Comparison of ENCODE assay signal across 18 cellular contexts in genomic region chr10:17432738-17433137, GRCh38. TPM values are rescaled to one million over a fixed set of nuclear protein-coding genes. Genes with fewer than 3 reads are reported as not detected.
"Had no signal": no experiment of that assay in that cellular context is flagged by ENCODE, and none has a peak within 500 bp of the region (broad histone marks: within the 10 kb centered on the region; RNA-seq: fewer than 3 reads in every experiment).

No MANE protein-coding gene starts in this region.

- H3K27ac ChIP-seq: brain microvascular endothelial cell had no signal

- H3K36me3 ChIP-seq: brain microvascular endothelial cell had no signal

- H3K4me3 Mint-ChIP-seq: activated naive CD8-positive, alpha-beta T cell treated with anti-CD3 and anti-CD28 coated beads for 36 hours; dendritic cell treated with granulocyte-macrophage colony-stimulating factor and Interleukin-4, amounts not matched to agents 40 ng/mL and 50 ng/mL, for 4 days; effector memory CD8-positive, alpha-beta T cell; stimulated activated effector memory CD8-positive, alpha-beta T cell treated with anti-CD3 and anti-CD28 coated beads, Interleukin-12 subunit alpha, Interleukin-12 subunit beta, amount 100 ng/mL, for 72 hours had no signal

- H3K27me3 Mint-ChIP-seq: natural killer cell treated with Interleukin-12 subunit alpha and Interleukin-12 subunit beta and Interleukin-15 and Interleukin-18, amount 100 ng/mL, for 72 hours had no signal

- H3K27me3 ChIP-seq: brain microvascular endothelial cell had no signal

- H3K36me3 Mint-ChIP-seq: natural killer cell treated with Interleukin-12 subunit alpha and Interleukin-12 subunit beta and Interleukin-15 and Interleukin-18, amount 100 ng/mL, for 72 hours; stimulated activated effector memory CD8-positive, alpha-beta T cell treated with anti-CD3 and anti-CD28 coated beads, Interleukin-12 subunit alpha, Interleukin-12 subunit beta, amount 100 ng/mL, for 72 hours had no signal

- DNase-seq: activated CD4-positive, alpha-beta T cell treated with anti-CD3 and anti-CD28 coated beads for 48 hours; activated gamma-delta T cell treated with Interleukin-2 at 50 U/mL for 16 hours; activated naive CD8-positive, alpha-beta T cell treated with anti-CD3 and anti-CD28 coated beads for 36 hours; amygdala; effector memory CD8-positive, alpha-beta T cell; glutamatergic neuron; hypothalamus; left ventricle myocardium superior; mesenchymal stem cell; nucleus accumbens; posterior cingulate gyrus; retina; T-helper 17 cell had no signal

- H3K27ac Mint-ChIP-seq: activated naive CD8-positive, alpha-beta T cell treated with anti-CD3 and anti-CD28 coated beads for 36 hours; effector memory CD8-positive, alpha-beta T cell; stimulated activated effector memory CD8-positive, alpha-beta T cell treated with anti-CD3 and anti-CD28 coated beads, Interleukin-12 subunit alpha, Interleukin-12 subunit beta, amount 100 ng/mL, for 72 hours; T-helper 17 cell had no signal

- H3K9me3 Mint-ChIP-seq: natural killer cell treated with Interleukin-12 subunit alpha and Interleukin-12 subunit beta and Interleukin-15 and Interleukin-18, amount 100 ng/mL, for 72 hours had no signal

- ATAC-seq: effector memory CD8-positive, alpha-beta T cell; left ventricle myocardium superior; natural killer cell treated with Interleukin-12 subunit alpha and Interleukin-12 subunit beta and Interleukin-15 and Interleukin-18, amount 100 ng/mL, for 72 hours; stimulated activated effector memory CD8-positive, alpha-beta T cell treated with anti-CD3 and anti-CD28 coated beads, Interleukin-12 subunit alpha, Interleukin-12 subunit beta, amount 100 ng/mL, for 72 hours; T-helper 17 cell had no signal

RNA-seq across cellular contexts. Expression of gene ST8SIA6, which starts 21.7 kb away (rescaled TPM):
- total RNA-seq: activated naive CD8-positive, alpha-beta T cell treated with anti-CD3 and anti-CD28 coated beads for 36 hours; kidney epithelial cell had no signal
